In genomic region chr3:131282967-131283366, GRCh38 we compare ENCODE assay signal across 22 cellular contexts.
"Had no signal": no experiment of that assay in that cellular context is flagged by ENCODE, and none has a peak within 500 bp of the region (broad histone marks: within the 10 kb centered on the region; RNA-seq: fewer than 3 reads in every experiment).

No MANE protein-coding gene starts in this region.

- H3K27ac ChIP-seq: epithelial cell of prostate, foreskin keratinocyte, gastroesophageal sphincter, hepatocyte, left ventricle myocardium inferior, lower lobe of right lung had no signal

- H3K4me3 ChIP-seq: gastroesophageal sphincter, heart left ventricle, hepatocyte, left ventricle myocardium inferior, lower lobe of right lung, mucosa of descending colon had no signal

- H2AFZ ChIP-seq: hepatocyte had no signal

- DNase-seq: cortex of kidney; effector CD8-positive, alpha-beta T cell; effector memory CD8-positive, alpha-beta T cell; endodermal cell; erythroblast; foreskin keratinocyte; heart left ventricle; hypothalamus; immature natural killer cell; islet precursor cell; kidney; kidney glomerular epithelial cell; left colon; left ventricle myocardium inferior; lower lobe of right lung; mesenchymal stem cell; mucosa of descending colon had no signal

- H3K79me2 ChIP-seq: hepatocyte had no signal

- H3K4me1 ChIP-seq: foreskin keratinocyte, gastroesophageal sphincter, lower lobe of right lung had no signal

- ATAC-seq: effector memory CD8-positive, alpha-beta T cell; esophagus mucosa; foreskin keratinocyte; gastroesophageal sphincter; left colon; left lobe of liver; lower lobe of right lung; mucosa of descending colon had no signal

- H3K9me3 ChIP-seq: gastroesophageal sphincter, heart left ventricle, left ventricle myocardium inferior, lower lobe of right lung, mucosa of descending colon had no signal

- H3K36me3 ChIP-seq: heart left ventricle, left ventricle myocardium inferior, lower lobe of right lung had no signal

- H3K4me2 ChIP-seq: hepatocyte had no signal

- H3K27me3 ChIP-seq: foreskin keratinocyte, gastroesophageal sphincter, heart left ventricle, hepatocyte had no signal
